22 cellular contexts compared by ENCODE assay signal in genomic region chr4:13285336-13285735, GRCh38.
"Had no signal": no experiment of that assay in that cellular context is flagged by ENCODE, and none has a peak within 500 bp of the region (broad histone marks: within the 10 kb centered on the region; RNA-seq: fewer than 3 reads in every experiment).

No MANE protein-coding gene starts in this region.

- H3K27ac Mint-ChIP-seq: endodermal cell; immature natural killer cell; naive thymus-derived CD4-positive, alpha-beta T cell; nephron progenitor cell; stimulated activated naive B cell treated with anti-CD40 and anti-IgM and Interleukin-4, amounts not matched to agents 10 μg/mL and 1 μg/mL and 100 μg/mL, for 72 hours had no signal

- ATAC-seq: left colon; left ventricle myocardium superior; naive thymus-derived CD4-positive, alpha-beta T cell; psoas muscle; right lobe of liver; stimulated activated naive B cell treated with anti-CD40 and anti-IgM and Interleukin-4, amounts not matched to agents 10 μg/mL and 1 μg/mL and 100 μg/mL, for 72 hours had no signal

- H3K4me3 ChIP-seq: coronary artery, lung, psoas muscle, right lobe of liver, stomach, thoracic aorta, transverse colon had no signal

- H3K4me1 Mint-ChIP-seq: endodermal cell; immature natural killer cell; naive thymus-derived CD4-positive, alpha-beta T cell; nephron progenitor cell; stimulated activated naive B cell treated with anti-CD40 and anti-IgM and Interleukin-4, amounts not matched to agents 10 μg/mL and 1 μg/mL and 100 μg/mL, for 72 hours had no signal

- H3K4me1 ChIP-seq: psoas muscle, right lobe of liver, stomach, transverse colon had no signal

- DNase-seq: effector CD4-positive, alpha-beta T cell; endodermal cell; foreskin fibroblast; immature natural killer cell; kidney; left colon; left ventricle myocardium superior; naive thymus-derived CD4-positive, alpha-beta T cell; nephron progenitor cell; psoas muscle; retina; right lobe of liver; stimulated activated CD4-positive, alpha-beta T cell treated with anti-CD3 and anti-CD28 coated beads, Interleukin-2, amount 100 ng/mL, for 24 hours; stimulated activated CD4-positive, alpha-beta T cell treated with anti-CD3 and anti-CD28 coated beads, Interleukin-4, amount 100 ng/mL, for 4 hours; stimulated activated naive B cell treated with anti-CD40 and anti-IgM and Interleukin-4, amounts not matched to agents 10 μg/mL and 1 μg/mL and 100 μg/mL, for 72 hours; stomach; substantia nigra; transverse colon had no signal

- H3K4me3 Mint-ChIP-seq: endodermal cell; immature natural killer cell; naive thymus-derived CD4-positive, alpha-beta T cell; nephron progenitor cell; stimulated activated naive B cell treated with anti-CD40 and anti-IgM and Interleukin-4, amounts not matched to agents 10 μg/mL and 1 μg/mL and 100 μg/mL, for 72 hours had no signal

- H3K27ac ChIP-seq: coronary artery, neutrophil, psoas muscle, right lobe of liver, stomach, thoracic aorta, transverse colon had no signal

- H3K27me3 ChIP-seq: neutrophil, right lobe of liver, stomach, transverse colon had no signal

- H3K9me3 ChIP-seq: neutrophil, right lobe of liver, thoracic aorta had no signal

- H3K27me3 Mint-ChIP-seq: naive thymus-derived CD4-positive, alpha-beta T cell had no signal

- H3K36me3 ChIP-seq: neutrophil, right lobe of liver, stomach, thoracic aorta, transverse colon had no signal
